ENCODE assay signal across 15 cellular contexts in the genomic region with DNA sequence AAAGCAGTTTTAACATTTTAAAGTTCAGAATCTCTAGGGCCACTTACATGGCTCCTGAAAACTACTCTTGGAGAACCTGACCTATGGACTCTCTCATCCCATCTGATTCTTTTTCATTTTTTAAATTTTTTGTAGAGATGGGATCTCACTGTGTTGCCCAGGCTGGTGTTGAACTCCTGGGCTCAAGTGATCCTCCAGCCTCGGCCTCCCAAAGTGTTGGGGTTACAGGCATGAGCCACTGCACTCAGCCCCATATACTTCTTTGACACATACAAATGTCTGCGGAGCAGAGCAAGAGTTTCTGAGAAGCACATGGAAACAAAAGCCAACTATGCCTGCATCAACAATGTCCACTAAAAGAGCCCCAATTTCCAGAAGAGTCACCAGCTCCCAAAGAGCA.
"Had no signal": no experiment of that assay in that cellular context is flagged by ENCODE, and none has a peak within 500 bp of the region (broad histone marks: within the 10 kb centered on the region; RNA-seq: fewer than 3 reads in every experiment).

No MANE protein-coding gene starts in this region.

- H3K27ac ChIP-seq: body of pancreas, hepatocyte, left ventricle myocardium inferior, skin epidermis, tibial nerve, vagina had no signal

- H3K27me3 ChIP-seq: body of pancreas, hepatocyte, tibial nerve, vagina had no signal

- ATAC-seq: body of pancreas had no signal

- H3K9me3 Mint-ChIP-seq: activated T-cell treated with anti-CD3 and anti-CD28 coated beads, Interleukin-2, amount 50 U/mL, for 72 hours; central memory CD8-positive, alpha-beta T cell; endodermal cell had no signal

- H3K36me3 ChIP-seq: left ventricle myocardium inferior, tibial nerve, vagina had no signal

- H3K4me2 ChIP-seq: hepatocyte had no signal

- H2AFZ ChIP-seq: hepatocyte had no signal

- H3K27ac Mint-ChIP-seq: endodermal cell had no signal

- H3K4me3 ChIP-seq: body of pancreas, hepatocyte, left ventricle myocardium inferior, skin epidermis, tibial nerve, vagina had no signal

- H3K4me3 Mint-ChIP-seq: activated T-cell treated with anti-CD3 and anti-CD28 coated beads, Interleukin-2, amount 50 U/mL, for 72 hours; central memory CD8-positive, alpha-beta T cell; endodermal cell had no signal

- H3K9me3 ChIP-seq: body of pancreas, left ventricle myocardium inferior, tibial nerve, vagina had no signal

- H3K27me3 Mint-ChIP-seq: central memory CD8-positive, alpha-beta T cell had no signal

- DNase-seq: activated CD4-positive, CD25-positive, alpha-beta regulatory T cell; activated T-cell treated with anti-CD3 and anti-CD28 coated beads, Interleukin-2, amount 50 U/mL, for 72 hours; amniotic stem cell; body of pancreas; endodermal cell; erythroblast; kidney; left ventricle myocardium inferior; mesendoderm; stimulated activated CD4-positive, alpha-beta T cell treated with anti-CD3 and anti-CD28 coated beads, Interleukin-4, amount 100 ng/mL, for 4 hours had no signal
